In genomic region chr11:121539000-121539399, GRCh38 we compare ENCODE assay signal across 21 cellular contexts.
DNase-seq lines count a peak whose midpoint lies in the region; ATAC-seq and TF ChIP-seq lines count a peak whose summit lies in the region.
"Had no signal": no experiment of that assay in that cellular context is flagged by ENCODE, and none has a peak within 500 bp of the region (broad histone marks: within the 10 kb centered on the region; RNA-seq: fewer than 3 reads in every experiment).

No MANE protein-coding gene starts in this region.

- H3K9me3 ChIP-seq in T-helper 17 cell (ENCODE audit: control insufficient read depth, low read length, poor library complexity, severe bottlenecking): no peaks in the 10 kb centered on the region
- no peaks in the 10 kb centered on the region for H3K9me3 ChIP-seq in naive thymus-derived CD4-positive, alpha-beta T cell (ENCODE audit: control insufficient read depth in 2 of 3, low read length in 3 of 3)
- H3K9me3 ChIP-seq: gastrocnemius medialis, left lung, Peyer's patch had no signal

- no peaks in the 10 kb centered on the region for H3K27me3 ChIP-seq in GM06990 (replicated peaks; ENCODE audit: control insufficient read depth, insufficient read depth, low read length)
- H3K27me3 ChIP-seq in naive thymus-derived CD4-positive, alpha-beta T cell (ENCODE audit: control insufficient read depth in 2 of 2, insufficient read depth in 2 of 2, low read length in 2 of 2): no peaks in the 10 kb centered on the region
- H3K27me3 ChIP-seq: gastrocnemius medialis, hepatocyte, left lung, Peyer's patch had no signal

- intact Hi-C loops in activated CD4-positive, alpha-beta memory T cell treated with anti-CD3 and anti-CD28 coated beads for 36 hours (cut with micrococcal nuclease): loop anchor here (1.0 to 5.0 kb wide), 4 partner anchors 18 to 86 kb away; partner anchors contain the start of genes SORL1 and SORL1-AS1
- intact Hi-C loops in naive thymus-derived CD4-positive, alpha-beta T cell (cut with micrococcal nuclease): loop anchor here in 1 of 2 donors (5.0 kb wide), 1 partner anchor 87 kb away; the partner anchor contains the start of genes SORL1 and SORL1-AS1

- POLR2A ChIA-PET in activated CD4-positive, alpha-beta memory T cell treated with anti-CD3 and anti-CD28 coated beads for 36 hours (lab: Charles Lee): interaction anchor here (0.6 to 1.1 kb wide), 2 partner anchors 74 to 76 kb away, joined by 3 read pairs; no protein-coding TSS in a partner anchor
- POLR2A ChIA-PET in activated CD4-positive, alpha-beta memory T cell treated with anti-CD3 and anti-CD28 coated beads, Interleukin-2, amount 10 ng/mL, durations not matched to agents 7 days and 5 days (lab: Charles Lee): interaction anchor here (1.2 to 1.4 kb wide), 2 partner anchors 18 to 88 kb away, joined by 4 read pairs; no protein-coding TSS in a partner anchor
- POLR2A ChIA-PET in naive thymus-derived CD4-positive, alpha-beta T cell (lab: Charles Lee): no interaction called here

- H3K4me3 Mint-ChIP-seq in activated CD4-positive, alpha-beta memory T cell treated with anti-CD3 and anti-CD28 coated beads for 36 hours: no peak overlapping the region
- H3K4me3 Mint-ChIP-seq in activated CD4-positive, alpha-beta memory T cell treated with anti-CD3 and anti-CD28 coated beads, Interleukin-2, amount 10 ng/mL, durations not matched to agents 7 days and 5 days: no peak overlapping the region
- H3K4me3 Mint-ChIP-seq in T-helper 17 cell: no peak overlapping the region
- H3K4me3 Mint-ChIP-seq in naive thymus-derived CD4-positive, alpha-beta T cell: no peak overlapping the region
- H3K4me3 Mint-ChIP-seq: nephron had no signal

- H3K27me3 Mint-ChIP-seq in activated CD4-positive, alpha-beta memory T cell treated with anti-CD3 and anti-CD28 coated beads for 36 hours: no peaks in the 10 kb centered on the region
- no peaks in the 10 kb centered on the region for H3K27me3 Mint-ChIP-seq in activated CD4-positive, alpha-beta memory T cell treated with anti-CD3 and anti-CD28 coated beads, Interleukin-2, amount 10 ng/mL, durations not matched to agents 7 days and 5 days
- no peaks in the 10 kb centered on the region for H3K27me3 Mint-ChIP-seq in T-helper 17 cell
- H3K27me3 Mint-ChIP-seq in naive thymus-derived CD4-positive, alpha-beta T cell: no peaks in the 10 kb centered on the region

- no peak for TF ChIP-seq CTCF in GM06990 (IDR thresholded peaks at IDR 0.05; ENCODE audit: insufficient read depth, low read length, poor library complexity, severe bottlenecking)

- H3K4me1 ChIP-seq in naive thymus-derived CD4-positive, alpha-beta T cell (ENCODE audit: control insufficient read depth in 2 of 2, insufficient read depth in 2 of 2, low read length in 2 of 2): peaks cover 0 to 9% of the 10 kb centered on the region in 2 donors
- H3K4me1 ChIP-seq: gastrocnemius medialis, left lung, Peyer's patch had no signal

- ATAC-seq in T-helper 17 cell (peak; percentile 42), GM18868 (IDR thresholded peaks at IDR 0.05; ENCODE audit: unreplicated experiment) (no peak)
- ATAC-seq in naive thymus-derived CD4-positive, alpha-beta T cell: no peak
- ATAC-seq: gastrocnemius medialis, left lung had no signal

- no peak overlapping the region for H3K4me3 ChIP-seq in GM06990 (replicated peaks; ENCODE audit: low read depth, low read length)
- no peak overlapping the region for H3K4me3 ChIP-seq in naive thymus-derived CD4-positive, alpha-beta T cell (ENCODE audit: low read length)
- H3K4me3 ChIP-seq: gastrocnemius medialis, hepatocyte, left lung, Peyer's patch had no signal

- CTCF ChIA-PET in activated CD4-positive, alpha-beta memory T cell treated with anti-CD3 and anti-CD28 coated beads for 36 hours (lab: Charles Lee): interaction anchor here (1.2 kb wide), 1 partner anchor 87 kb away, joined by 3 read pairs; the partner anchor contains the start of genes SORL1 and SORL1-AS1
- CTCF ChIA-PET in activated CD4-positive, alpha-beta memory T cell treated with anti-CD3 and anti-CD28 coated beads, Interleukin-2, amount 10 ng/mL, durations not matched to agents 7 days and 5 days (lab: Charles Lee): no interaction called here
- CTCF ChIA-PET in naive thymus-derived CD4-positive, alpha-beta T cell (lab: Charles Lee): no interaction called here

- no peaks in the 10 kb centered on the region for H3K9me3 Mint-ChIP-seq in activated CD4-positive, alpha-beta memory T cell treated with anti-CD3 and anti-CD28 coated beads for 36 hours
- no peaks in the 10 kb centered on the region for H3K9me3 Mint-ChIP-seq in activated CD4-positive, alpha-beta memory T cell treated with anti-CD3 and anti-CD28 coated beads, Interleukin-2, amount 10 ng/mL, durations not matched to agents 7 days and 5 days
- no peaks in the 10 kb centered on the region for H3K9me3 Mint-ChIP-seq in naive thymus-derived CD4-positive, alpha-beta T cell
- H3K9me3 Mint-ChIP-seq: nephron had no signal

- H3K4me1 Mint-ChIP-seq in activated CD4-positive, alpha-beta memory T cell treated with anti-CD3 and anti-CD28 coated beads for 36 hours (ENCODE audit: low read depth): peaks cover 73% of the 10 kb centered on the region
- peaks cover 47% of the 10 kb centered on the region for H3K4me1 Mint-ChIP-seq in activated CD4-positive, alpha-beta memory T cell treated with anti-CD3 and anti-CD28 coated beads, Interleukin-2, amount 10 ng/mL, durations not matched to agents 7 days and 5 days
- H3K4me1 Mint-ChIP-seq in T-helper 17 cell: peaks cover 23% of the 10 kb centered on the region
- H3K4me1 Mint-ChIP-seq in naive thymus-derived CD4-positive, alpha-beta T cell: peaks cover 31 to 79% (median 60%) of the 10 kb centered on the region in 7 donors

- H3K36me3 Mint-ChIP-seq in activated CD4-positive, alpha-beta memory T cell treated with anti-CD3 and anti-CD28 coated beads for 36 hours: peaks cover 24% of the 10 kb centered on the region
- H3K36me3 Mint-ChIP-seq in activated CD4-positive, alpha-beta memory T cell treated with anti-CD3 and anti-CD28 coated beads, Interleukin-2, amount 10 ng/mL, durations not matched to agents 7 days and 5 days (ENCODE audit: low read depth): peaks cover 74% of the 10 kb centered on the region
- peaks cover 5% of the 10 kb centered on the region for H3K36me3 Mint-ChIP-seq in T-helper 17 cell (ENCODE audit: low read depth)
- H3K36me3 Mint-ChIP-seq in naive thymus-derived CD4-positive, alpha-beta T cell: peaks cover 9 to 71% (median 40%) of the 10 kb centered on the region in 5 donors

- H3K27ac Mint-ChIP-seq in activated CD4-positive, alpha-beta memory T cell treated with anti-CD3 and anti-CD28 coated beads for 36 hours: peak overlapping the region; percentile 71
- no peak overlapping the region for H3K27ac Mint-ChIP-seq in activated CD4-positive, alpha-beta memory T cell treated with anti-CD3 and anti-CD28 coated beads, Interleukin-2, amount 10 ng/mL, durations not matched to agents 7 days and 5 days
- H3K27ac Mint-ChIP-seq in T-helper 17 cell: peak overlapping the region; percentile 92
- H3K27ac Mint-ChIP-seq in naive thymus-derived CD4-positive, alpha-beta T cell: peak overlapping the region in 6 of 9 donors; percentile 5 to 67 (median 31)
- H3K27ac Mint-ChIP-seq: nephron had no signal

- H3K36me3 ChIP-seq in GM06990 (ENCODE audit: control insufficient read depth, insufficient read depth, low read length): peaks cover 10% of the 10 kb centered on the region
- H3K36me3 ChIP-seq in naive thymus-derived CD4-positive, alpha-beta T cell (ENCODE audit: control insufficient read depth in 2 of 3, insufficient read depth in 3 of 3, low read length in 3 of 3): peaks cover 10 to 70% (median 21%) of the 10 kb centered on the region in 3 experiments
- H3K36me3 ChIP-seq: gastrocnemius medialis had no signal

- no peak overlapping the region for H3K27ac ChIP-seq in naive thymus-derived CD4-positive, alpha-beta T cell (ENCODE audit: low read depth, low read length)
- H3K27ac ChIP-seq: gastrocnemius medialis, hepatocyte, left lung, Peyer's patch had no signal

- DNase-seq in activated CD4-positive, alpha-beta memory T cell treated with anti-CD3 and anti-CD28 coated beads for 36 hours: no peak
- no peak for DNase-seq in activated CD4-positive, alpha-beta memory T cell treated with anti-CD3 and anti-CD28 coated beads, Interleukin-2, amount 10 ng/mL, durations not matched to agents 7 days and 5 days
- DNase-seq in GM06990 (ENCODE audit: extremely low read depth, insufficient read length) (peak; percentile 30), T-helper 17 cell (no peak), anterior cingulate cortex (lab: John Stamatoyannopoulos, UW) (no peak), NCI-H1417 treated with DMSO at 0.1 percent for 48 hours (lab: John Stamatoyannopoulos, UW) (no peak)
- no peak for DNase-seq in naive thymus-derived CD4-positive, alpha-beta T cell
- DNase-seq: activated CD4-positive, alpha-beta T cell treated with anti-CD3 and anti-CD28 coated beads for 4 hours; COR-L47; effector CD8-positive, alpha-beta T cell; gastrocnemius medialis; left lung; NCI-H1694; NCI-H526 treated with DMSO at 0.1 percent for 48 hours; Peyer's patch; SIG-M5; small intestine; stimulated activated CD4-positive, alpha-beta T cell treated with anti-CD3 and anti-CD28 coated beads, Interleukin-1b, Interleukin-23, amount 100 ng/mL, for 48 hours had no signal
